Comparison of ENCODE assay signal across 8 cellular contexts in the genomic region with DNA sequence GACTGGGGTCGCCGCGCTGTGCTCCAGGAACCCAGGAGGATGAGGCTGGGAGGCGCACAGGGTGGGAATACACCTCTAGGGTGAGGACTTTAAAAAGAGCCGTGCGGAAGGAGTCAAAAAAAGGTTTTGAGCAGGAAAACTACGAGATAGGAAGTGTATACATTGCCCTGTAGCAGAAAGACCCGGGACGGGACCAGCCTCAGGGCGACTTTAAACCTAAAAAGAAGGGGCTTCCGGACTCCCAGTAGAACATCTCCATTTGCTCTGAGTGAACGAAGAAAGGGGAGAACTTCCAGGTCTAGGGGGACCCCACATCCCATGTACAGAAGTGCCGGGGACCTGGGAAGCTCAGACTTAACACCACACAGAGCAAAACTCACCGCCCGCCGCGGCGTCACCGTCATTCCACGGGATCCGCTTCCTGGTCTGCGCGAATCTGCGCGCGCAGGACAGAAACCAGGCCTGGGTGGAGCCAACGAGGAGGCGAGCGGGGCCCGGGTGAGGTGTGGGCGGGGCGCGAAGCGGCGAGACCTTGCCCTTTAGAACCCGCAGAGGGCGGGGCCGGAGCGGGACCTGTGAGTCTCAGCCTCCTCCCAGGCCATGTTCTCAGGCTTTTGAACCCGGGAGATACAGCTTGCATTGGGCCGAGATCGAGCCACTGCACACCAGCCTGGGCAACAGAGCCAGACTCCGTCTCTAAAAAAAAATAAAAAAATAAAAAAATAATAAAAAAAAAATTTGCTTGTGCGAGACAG. TPM values are rescaled to one million over a fixed set of nuclear protein-coding genes. Genes with fewer than 3 reads are reported as not detected.
DNase-seq lines count a peak whose midpoint lies in the region; ATAC-seq and TF ChIP-seq lines count a peak whose summit lies in the region.
"Not testable (repeated sequence)": the region's sequence is repeated elsewhere in the genome, so short reads cannot be mapped to it uniquely, and the experiment has no call there.

A gene (minus strand): TSS at position 428 of the 755 bp plus-strand sequence. CDS start 3,675 bp downstream, outside the sequence.

- H3K4me1 Mint-ChIP-seq in activated B cell treated with CpG ODN at 0.5 μM for 24 hours: peaks cover 17% of the 10 kb centered on the region

- H3K27me3 ChIP-seq in breast epithelium; iPS-18a (ENCODE audit: control insufficient read depth, insufficient read depth, low read length); uterus: not testable (repeated sequence)

- H3K27ac ChIP-seq in breast epithelium: peak within 1 kb of the TSS; percentile 28 to 37
- not testable (repeated sequence) for H3K27ac ChIP-seq in iPS-18a (ENCODE audit: low read length)
- peak within 1 kb of the TSS; percentile 42 to 73 for H3K27ac ChIP-seq in uterus

- POLR2A ChIA-PET in activated B cell treated with CpG ODN at 0.5 μM for 24 hours (lab: Charles Lee): interaction anchor here (0.6 kb wide), 1 partner anchor 34 kb away, joined by 4 read pairs; no protein-coding TSS in a partner anchor

- CTCF ChIA-PET in activated B cell treated with CpG ODN at 0.5 μM for 24 hours (lab: Charles Lee): not testable (repeated sequence)

- intact Hi-C loops in activated B cell treated with CpG ODN at 0.5 μM for 24 hours (cut with micrococcal nuclease); breast epithelium (cut with DNase I; ENCODE audit: low total_unique reads); sciatic nerve (cut with DNase I); uterus (cut with DNase I; ENCODE audit: low total_unique reads): not testable (repeated sequence)

- not testable (repeated sequence) for H3K27me3 Mint-ChIP-seq in activated B cell treated with CpG ODN at 0.5 μM for 24 hours

- H3K4me3 ChIP-seq in breast epithelium (peak within 1 kb of the TSS; percentile 59 to 66 (median 65)), iPS-18a (ENCODE audit: low read length) (peak within 1 kb of the TSS; percentile 74), uterus (peak within 1 kb of the TSS; percentile 47 to 53)

- peaks cover 25% of the 10 kb centered on the region for H3K36me3 Mint-ChIP-seq in activated B cell treated with CpG ODN at 0.5 μM for 24 hours (ENCODE audit: low read depth)

- not testable (repeated sequence) for H3K4me1 ChIP-seq in breast epithelium; iPS-18a (ENCODE audit: control insufficient read depth, low read depth, low read length); uterus

- peak; percentile 47 for DNase-seq in NCI-H2029 (lab: John Stamatoyannopoulos, UW)
- DNase-seq in activated B cell treated with CpG ODN at 0.5 μM for 24 hours: peak; percentile 51
- peak in 1 of 2 donors; percentile 54 for DNase-seq in breast epithelium (ENCODE audit: low spot score in 2 of 2)
- DNase-seq in sciatic nerve (ENCODE audit: low spot score): peak; percentile 80
- peak; percentile 76 for DNase-seq in uterus

- H3K9me3 Mint-ChIP-seq in activated B cell treated with CpG ODN at 0.5 μM for 24 hours: not testable (repeated sequence)

- TF ChIP-seq CTCF in activated B cell treated with CpG ODN at 0.5 μM for 24 hours (IDR thresholded peaks at IDR 0.05); breast epithelium (IDR thresholded peaks at IDR 0.05): not testable (repeated sequence)
- peak in 1 of 4 experiments; percentile 12 for TF ChIP-seq CTCF in uterus (IDR thresholded peaks at IDR 0.05)

- TF ChIP-seq POLR2A in breast epithelium (IDR thresholded peaks at IDR 0.05); uterus (IDR thresholded peaks at IDR 0.05): not testable (repeated sequence)

- H3K27ac Mint-ChIP-seq in activated B cell treated with CpG ODN at 0.5 μM for 24 hours: peak within 1 kb of the TSS; percentile 88

- H3K4me3 Mint-ChIP-seq in activated B cell treated with CpG ODN at 0.5 μM for 24 hours: peak within 1 kb of the TSS; percentile 91

- H3K36me3 ChIP-seq in breast epithelium; iPS-18a (ENCODE audit: control insufficient read depth, low read depth, low read length); uterus: not testable (repeated sequence)

- H3K9ac ChIP-seq in iPS-18a (ENCODE audit: low read length): peak within 1 kb of the TSS; percentile 39

- ATAC-seq in GM18508 (IDR thresholded peaks at IDR 0.05; ENCODE audit: insufficient read depth, unreplicated experiment) (peak; percentile 47), HG02973 (IDR thresholded peaks at IDR 0.05; ENCODE audit: unreplicated experiment) (peak; percentile 98), activated B cell treated with CpG ODN at 0.5 μM for 24 hours (ENCODE audit: low read depth) (peak; percentile 100), sciatic nerve (peak; percentile 100)

- not testable (repeated sequence) for H3K9me3 ChIP-seq in breast epithelium; iPS-18a (ENCODE audit: control insufficient read depth, low read depth, low read length); uterus

RNA-seq across cellular contexts. Expression of the gene that starts here (rescaled TPM):
- total RNA-seq in activated B cell treated with CpG ODN at 0.5 μM for 24 hours: 18.4 and 24.6 TPM in 2 replicates
- 10 to 100 TPM; 10.2 to 23.0 (median 15.7) TPM for total RNA-seq in breast epithelium
- 18.1 TPM for total RNA-seq in sciatic nerve
- total RNA-seq in uterus: 10 to 100 TPM in 2 of 4 donors, 1 to 10 TPM in 2; 3.5 to 30.6 (median 12.0) TPM

Comparison
In these comparisons a context has a peak if more than half of its experiments do, and no peak if none do; other contexts are left out.
1. ATAC-seq: peak in every context shown above with its lines; median percentile 100 in activated B cell treated with CpG ODN at 0.5 μM for 24 hours; 100 in sciatic nerve; 98 in HG02973; 47 in GM18508.